In the genomic region with DNA sequence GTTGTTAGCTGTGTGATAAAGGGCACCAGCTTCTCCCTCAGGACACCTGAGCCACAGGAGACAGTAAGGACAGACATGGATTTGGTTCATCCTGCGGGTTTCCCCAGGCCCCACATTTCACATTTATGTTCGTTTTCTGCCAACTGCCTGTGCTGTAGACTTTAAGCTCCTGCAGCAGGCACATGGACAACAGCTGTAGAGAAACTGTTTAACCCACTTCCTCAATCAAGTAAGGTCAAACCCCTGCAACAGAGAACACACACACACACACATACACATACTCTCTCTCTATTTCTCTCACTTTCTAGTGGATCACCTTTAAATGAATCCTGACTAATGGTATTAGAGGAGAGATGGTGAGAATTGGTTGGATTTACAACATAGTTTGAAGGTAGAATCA, we compare ENCODE assay signal across 1 cellular context.
TF ChIP-seq lines count a peak whose summit lies in the region.

No MANE protein-coding gene starts in this region.

TF ChIP-seq in H1, 55 proteins besides CTCF, POLR2A, EP300 and RAD21:
- TF ChIP-seq CHD7 (IDR thresholded peaks at IDR 0.05; ENCODE audit: insufficient replicate concordance, low read length) (no peak), ZNF274 (IDR thresholded peaks at IDR 0.05; ENCODE audit: borderline replicate concordance, extremely low read depth, low read length) (no peak), POLR2AphosphoS5 (IDR thresholded peaks at IDR 0.05; ENCODE audit: low read depth, low read length) (no peak), SIRT6 (IDR thresholded peaks at IDR 0.05; ENCODE audit: low read length) (no peak), USF2 (IDR thresholded peaks at IDR 0.05; ENCODE audit: low read length) (no peak), BCL11A (IDR thresholded peaks at IDR 0.05; ENCODE audit: low read depth in 2 of 2, low read length in 2 of 2) (no peak), CHD2 (IDR thresholded peaks at IDR 0.05; ENCODE audit: low read length) (no peak), MAFK (IDR thresholded peaks at IDR 0.05; ENCODE audit: low read depth, low read length) (no peak), RXRA (IDR thresholded peaks at IDR 0.05; ENCODE audit: insufficient read depth, low read depth, low read length) (no peak)
- TF ChIP-seq, protein P1, sequence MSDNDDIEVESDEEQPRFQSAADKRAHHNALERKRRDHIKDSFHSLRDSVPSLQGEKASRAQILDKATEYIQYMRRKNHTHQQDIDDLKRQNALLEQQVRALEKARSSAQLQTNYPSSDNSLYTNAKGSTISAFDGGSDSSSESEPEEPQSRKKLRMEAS (IDR thresholded peaks at IDR 0.05), result no peak
